3 cellular contexts compared by ENCODE assay signal in the genomic region with DNA sequence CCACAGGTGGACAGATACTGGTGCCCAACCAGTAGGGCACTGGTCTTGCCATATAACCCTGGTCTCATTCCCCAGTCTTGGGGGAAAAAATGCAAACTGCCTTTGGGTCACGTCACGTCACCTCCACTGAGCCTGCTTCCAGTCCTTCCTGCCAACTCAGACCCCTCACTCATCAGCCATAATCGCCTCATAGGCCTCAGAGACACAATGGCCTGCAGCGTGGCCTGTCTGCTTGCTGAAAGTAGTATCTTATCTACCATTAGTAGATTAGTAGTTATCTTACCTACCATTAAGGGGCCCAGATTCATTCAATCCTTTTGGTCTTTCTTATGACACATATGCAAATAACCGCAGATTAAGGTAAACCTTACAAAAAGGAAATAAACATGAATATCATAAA.
"Had no signal": no experiment of that assay in that cellular context is flagged by ENCODE, and none has a peak within 500 bp of the region (broad histone marks: within the 10 kb centered on the region; RNA-seq: fewer than 3 reads in every experiment).

No MANE protein-coding gene starts in this region.

- ATAC-seq: GM12878 had no signal

- H3K4me3 ChIP-seq: GM12878 had no signal

- DNase-seq: GDM1, GF-D8 had no signal
